8 cellular contexts compared by ENCODE assay signal in genomic region chr10:93496322-93497041, GRCh38. TPM values are rescaled to one million over a fixed set of nuclear protein-coding genes. Genes with fewer than 3 reads are reported as not detected.
A peak's percentile ranks its signal among the peaks of the same experiment; 100 is the strongest.
DNase-seq lines count a peak whose midpoint lies in the region; ATAC-seq lines count a peak whose summit lies in the region.

Gene CEP55 (plus strand): TSS chr10:93496612. CDS start chr10:93500052, 3,440 bp downstream.

- peak within 1 kb of the TSS; percentile 61 to 88 (median 82) for H3K27ac Mint-ChIP-seq in CD8-positive, alpha-beta memory T cell
- H3K27ac Mint-ChIP-seq in activated CD8-positive, alpha-beta T cell treated with anti-CD3 and anti-CD28 coated beads, Interleukin-2, amount 10 ng/mL, durations not matched to agents 7 days and 5 days: peak within 1 kb of the TSS; percentile 89
- H3K27ac Mint-ChIP-seq in memory B cell: peak within 1 kb of the TSS; percentile 83

- CTCF ChIA-PET in CD8-positive, alpha-beta memory T cell (lab: Charles Lee): interaction anchor here (1.1 to 3.7 kb wide), 5 partner anchors 9 to 121 kb away, joined by 3 to 17 read pairs (median 7); partner anchors contain the start of gene MYOF
- CTCF ChIA-PET in activated CD8-positive, alpha-beta T cell treated with anti-CD3 and anti-CD28 coated beads, Interleukin-2, amount 10 ng/mL, durations not matched to agents 7 days and 5 days (lab: Charles Lee): interaction anchor here (1.3 to 3.0 kb wide), 4 partner anchors 8 to 122 kb away, joined by 3 to 27 read pairs (median 10); partner anchors contain the start of gene MYOF

- no peaks in the 10 kb centered on the region for H3K27me3 ChIP-seq in CD8-positive, alpha-beta memory T cell (ENCODE audit: insufficient read depth, low read length, poor library complexity, severe bottlenecking)
- H3K27me3 ChIP-seq in effector memory CD4-positive, alpha-beta T cell (replicated peaks; ENCODE audit: control insufficient read depth, insufficient read depth, low read length, poor library complexity, severe bottlenecking): no peaks in the 10 kb centered on the region

- H3K4me1 Mint-ChIP-seq in CD8-positive, alpha-beta memory T cell: peaks cover 18 to 40% (median 24%) of the 10 kb centered on the region in 3 donors
- H3K4me1 Mint-ChIP-seq in activated CD8-positive, alpha-beta T cell treated with anti-CD3 and anti-CD28 coated beads, Interleukin-2, amount 10 ng/mL, durations not matched to agents 7 days and 5 days (ENCODE audit: low read depth): peaks cover 40% of the 10 kb centered on the region
- peaks cover 16% of the 10 kb centered on the region for H3K4me1 Mint-ChIP-seq in memory B cell

- peaks cover 0 to 5% (median 0%) of the 10 kb centered on the region in 3 donors for H3K36me3 Mint-ChIP-seq in CD8-positive, alpha-beta memory T cell
- peaks cover 33% of the 10 kb centered on the region for H3K36me3 Mint-ChIP-seq in activated CD8-positive, alpha-beta T cell treated with anti-CD3 and anti-CD28 coated beads, Interleukin-2, amount 10 ng/mL, durations not matched to agents 7 days and 5 days (ENCODE audit: low read depth)
- no peaks in the 10 kb centered on the region for H3K36me3 Mint-ChIP-seq in memory B cell

- H3K36me3 ChIP-seq in CD8-positive, alpha-beta memory T cell (ENCODE audit: insufficient read depth, low read length): no peaks in the 10 kb centered on the region
- no peaks in the 10 kb centered on the region for H3K36me3 ChIP-seq in effector memory CD4-positive, alpha-beta T cell (ENCODE audit: control insufficient read depth, insufficient read depth, low read length)

- H3K4me3 Mint-ChIP-seq in CD8-positive, alpha-beta memory T cell: peak within 1 kb of the TSS; percentile 91 to 96 (median 93)
- H3K4me3 Mint-ChIP-seq in activated CD8-positive, alpha-beta T cell treated with anti-CD3 and anti-CD28 coated beads, Interleukin-2, amount 10 ng/mL, durations not matched to agents 7 days and 5 days: peak within 1 kb of the TSS; percentile 82
- peak within 1 kb of the TSS; percentile 92 for H3K4me3 Mint-ChIP-seq in memory B cell

- H3K9me3 ChIP-seq in CD8-positive, alpha-beta memory T cell (ENCODE audit: low read length): no peaks in the 10 kb centered on the region
- no peaks in the 10 kb centered on the region for H3K9me3 ChIP-seq in effector memory CD4-positive, alpha-beta T cell (ENCODE audit: control insufficient read depth, low read length)

- peak; percentile 93 to 96 (median 94) for DNase-seq in CD8-positive, alpha-beta memory T cell
- DNase-seq in HS-5 (ENCODE audit: low read depth) (peak; percentile 58), NK-92 (lab: John Stamatoyannopoulos, UW; ENCODE audit: unreplicated experiment) (peak; percentile 34), memory B cell (ENCODE audit: low spot score in 2 of 2) (peak; percentile 95)
- DNase-seq in activated CD8-positive, alpha-beta T cell treated with anti-CD3 and anti-CD28 coated beads, Interleukin-2, amount 10 ng/mL, durations not matched to agents 7 days and 5 days: peak; percentile 96
- DNase-seq in effector memory CD4-positive, alpha-beta T cell: peak; percentile 87 to 94 (median 92)
- DNase-seq in stimulated activated CD8-positive, alpha-beta memory T cell treated with anti-CD3 and anti-CD28 coated beads, Interleukin-12 subunit alpha, Interleukin-12 subunit beta, amount 100 ng/mL, for 1 hour (ENCODE audit: low read depth): peak; percentile 94

- POLR2A ChIA-PET in CD8-positive, alpha-beta memory T cell (lab: Charles Lee): no interaction called here
- POLR2A ChIA-PET in activated CD8-positive, alpha-beta T cell treated with anti-CD3 and anti-CD28 coated beads, Interleukin-2, amount 10 ng/mL, durations not matched to agents 7 days and 5 days (lab: Charles Lee): interaction anchor here (0.7 to 1.6 kb wide), 4 partner anchors 15 to 865 kb away, joined by 3 to 5 read pairs (median 4); partner anchors contain the start of gene MYOF

- peak within 1 kb of the TSS; percentile 95 for H3K4me3 ChIP-seq in CD8-positive, alpha-beta memory T cell (ENCODE audit: low read length)
- H3K4me3 ChIP-seq in effector memory CD4-positive, alpha-beta T cell (ENCODE audit: insufficient read depth, low read depth, low read length, poor library complexity, severe bottlenecking): peak within 1 kb of the TSS; percentile 88

- peaks cover 1 to 5% of the 10 kb centered on the region in 2 donors for H3K27me3 Mint-ChIP-seq in CD8-positive, alpha-beta memory T cell
- H3K27me3 Mint-ChIP-seq in activated CD8-positive, alpha-beta T cell treated with anti-CD3 and anti-CD28 coated beads, Interleukin-2, amount 10 ng/mL, durations not matched to agents 7 days and 5 days (ENCODE audit: low read depth): peaks cover 15% of the 10 kb centered on the region
- H3K27me3 Mint-ChIP-seq in memory B cell: peaks cover 7% of the 10 kb centered on the region

- peaks cover 12% of the 10 kb centered on the region for H3K4me1 ChIP-seq in CD8-positive, alpha-beta memory T cell (ENCODE audit: insufficient read depth, low read length)
- H3K4me1 ChIP-seq in effector memory CD4-positive, alpha-beta T cell (ENCODE audit: control insufficient read depth, insufficient read depth, low read length, poor library complexity, severe bottlenecking): peaks cover 4% of the 10 kb centered on the region

- no peaks in the 10 kb centered on the region for H3K9me3 Mint-ChIP-seq in CD8-positive, alpha-beta memory T cell
- no peaks in the 10 kb centered on the region for H3K9me3 Mint-ChIP-seq in activated CD8-positive, alpha-beta T cell treated with anti-CD3 and anti-CD28 coated beads, Interleukin-2, amount 10 ng/mL, durations not matched to agents 7 days and 5 days (ENCODE audit: insufficient read depth)
- no peaks in the 10 kb centered on the region for H3K9me3 Mint-ChIP-seq in memory B cell

- peak within 1 kb of the TSS; percentile 52 for H3K27ac ChIP-seq in CD8-positive, alpha-beta memory T cell (ENCODE audit: low read depth, low read length)
- H3K27ac ChIP-seq in effector memory CD4-positive, alpha-beta T cell (ENCODE audit: insufficient read depth, low read length, poor library complexity, severe bottlenecking): peak within 1 kb of the TSS; percentile 48

- ATAC-seq in GM19468 (IDR thresholded peaks at IDR 0.05; ENCODE audit: extremely low read depth, unreplicated experiment) (peak; percentile 95), memory B cell (ENCODE audit: low read depth) (peak; percentile 98)
- peak; percentile 99 for ATAC-seq in activated CD8-positive, alpha-beta T cell treated with anti-CD3 and anti-CD28 coated beads, Interleukin-2, amount 10 ng/mL, durations not matched to agents 7 days and 5 days

RNA-seq across cellular contexts. Expression of gene CEP55, which starts in this region (rescaled TPM):
- 10 to 100 TPM; 41.2 to 44.4 TPM for total RNA-seq in CD8-positive, alpha-beta memory T cell
- 0.97 TPM for polyA plus RNA-seq in CD8-positive, alpha-beta memory T cell
- total RNA-seq in activated CD8-positive, alpha-beta T cell treated with anti-CD3 and anti-CD28 coated beads, Interleukin-2, amount 10 ng/mL, durations not matched to agents 7 days and 5 days: 10 to 100 TPM; 81.1 TPM

Comparison
In these comparisons a context has a peak if more than half of its experiments do, and no peak if none do; other contexts are left out.
1. Peak in every context shown above with its lines: DNase-seq, ATAC-seq, H3K4me3 ChIP-seq and H3K27ac ChIP-seq.
2. DNase-seq: peak in every context shown above with its lines; median percentile 96 in activated CD8-positive, alpha-beta T cell treated with anti-CD3 and anti-CD28 coated beads, Interleukin-2, amount 10 ng/mL, durations not matched to agents 7 days and 5 days; 95 in memory B cell; 94 in CD8-positive, alpha-beta memory T cell; 94 in stimulated activated CD8-positive, alpha-beta memory T cell treated with anti-CD3 and anti-CD28 coated beads, Interleukin-12 subunit alpha, Interleukin-12 subunit beta, amount 100 ng/mL, for 1 hour; 92 in effector memory CD4-positive, alpha-beta T cell; 58 in HS-5; 34 in NK-92.